14 cellular contexts compared by ENCODE assay signal in genomic region chr7:22666732-22667131, GRCh38.
DNase-seq lines count a peak whose midpoint lies in the region; ATAC-seq and TF ChIP-seq lines count a peak whose summit lies in the region.
"Had no signal": no experiment of that assay in that cellular context is flagged by ENCODE, and none has a peak within 500 bp of the region (broad histone marks: within the 10 kb centered on the region; RNA-seq: fewer than 3 reads in every experiment).

No MANE protein-coding gene starts in this region.

- H3K9me3 Mint-ChIP-seq in H9 = no peaks in the 10 kb centered on the region; a peak in 1 of 5 replicates

- H3K4me2 ChIP-seq in fibroblast of lung (ENCODE audit: extremely low read depth, insufficient read depth, low read length) = no peak overlapping the region
- H3K4me2 ChIP-seq in H9 (ENCODE audit: insufficient read depth, insufficient read length, low read length) = no peak overlapping the region

- H4K20me1 ChIP-seq in fibroblast of lung (ENCODE audit: control insufficient read depth, extremely low read depth, insufficient read depth, low read length) (no peaks in the 10 kb centered on the region), H9 (ENCODE audit: control insufficient read depth, insufficient read depth, insufficient read length) (no peaks in the 10 kb centered on the region)
- H4K20me1 ChIP-seq: BLaER1 treated with 17β-estradiol and CSF1 and Interleukin-3, amounts not matched to agents 10 nM and 100 nM had no signal

- H2BK120ac ChIP-seq in H9 (ENCODE audit: low read depth, low read length, poor library complexity, severe bottlenecking) = no peak overlapping the region

- H3K79me2 ChIP-seq in fibroblast of lung (ENCODE audit: control insufficient read depth, insufficient read depth, low read length) = no peaks in the 10 kb centered on the region
- no peaks in the 10 kb centered on the region for H3K79me2 ChIP-seq in H9 (ENCODE audit: insufficient read depth, low read length)

- H3T11ph ChIP-seq in H9 (ENCODE audit: low read length) = no peak overlapping the region

- no peak overlapping the region for H2BK5ac ChIP-seq in H9 (ENCODE audit: insufficient read length, low read length)

- CTCF ChIA-PET in A673 (lab: Charles Lee) (no interaction called here), HEK293T (lab: Yijun Ruan, JAX) (interaction anchor here (0.6 kb wide), 1 partner anchor 334 kb away, joined by 3 read pairs; no protein-coding TSS in a partner anchor)

- POLR2A ChIA-PET in A673 (lab: Charles Lee; ENCODE audit: low non-redundant PET) (no interaction called here), HEK293T (lab: Yijun Ruan, JAX) (no interaction called here)

- H3K18ac ChIP-seq in H9 (ENCODE audit: insufficient read length, low read depth, low read length) = no peak overlapping the region

- H3K27ac Mint-ChIP-seq in H9 = peak overlapping the region in 1 of 3 experiments; percentile 97; a peak in 2 of 7 replicates

- H3K79me1 ChIP-seq in H9 (ENCODE audit: insufficient read depth, low read depth, low read length, poor library complexity, severe bottlenecking) = no peaks in the 10 kb centered on the region

- H3K4me1 ChIP-seq in A673 (ENCODE audit: insufficient read depth, low read length, poor library complexity, severe bottlenecking) = no peaks in the 10 kb centered on the region
- H3K4me1 ChIP-seq in RWPE2 (ENCODE audit: insufficient read depth, poor library complexity, severe bottlenecking) = peaks cover 41% of the 10 kb centered on the region
- peaks cover 17% of the 10 kb centered on the region for H3K4me1 ChIP-seq in fibroblast of lung (ENCODE audit: control insufficient read depth, extremely low read depth, insufficient read depth, low read length)
- peaks cover 23% of the 10 kb centered on the region for H3K4me1 ChIP-seq in H9 (ENCODE audit: insufficient read depth, low read length)

- no peak overlapping the region for H3K4ac ChIP-seq in H9 (ENCODE audit: low read depth, low read length)

- H3K14ac ChIP-seq in H9 (ENCODE audit: insufficient read depth, low read length) = no peak overlapping the region

- H3K9me3 ChIP-seq in A673 (ENCODE audit: low read depth, low read length, poor library complexity, severe bottlenecking) (no peaks in the 10 kb centered on the region), RWPE2 (ENCODE audit: severe bottlenecking) (no peaks in the 10 kb centered on the region), fibroblast of lung (ENCODE audit: control insufficient read depth, insufficient read depth, low read depth, low read length) (no peaks in the 10 kb centered on the region), H9 (ENCODE audit: control insufficient read depth, low read depth, low read length) (no peaks in the 10 kb centered on the region)

- DNase-seq in A673 (ENCODE audit: low spot score) (peak; percentile 44), HCEC 1CT (peak; percentile 75), RWPE2 (ENCODE audit: low spot score) (no peak), fibroblast of lung (ENCODE audit: low read depth in 2 of 2) (peak; percentile 38 to 75), NCI-H1092 (lab: John Stamatoyannopoulos, UW) (no peak), H9 (no peak), HEK293T (ENCODE audit: extremely low spot score) (no peak)
- DNase-seq: activated CD4-positive, alpha-beta T cell treated with anti-CD3 and anti-CD28 coated beads for 48 hours; activated effector memory CD4-positive, alpha-beta T cell treated with Interleukin-2 at 50 U/mL for 16 hours; left cardiac atrium; NCI-H510A; nucleus accumbens had no signal

- peaks cover 53 to 70% of the 10 kb centered on the region in 2 experiments for H3K4me1 Mint-ChIP-seq in H9

- no peak overlapping the region for H2BK15ac ChIP-seq in H9 (ENCODE audit: low read depth, low read length)

- ATAC-seq in RWPE2 (ENCODE audit: low read depth) (peak; percentile 28; the same call in 2 of the 3 replicates), HG03460 (IDR thresholded peaks at IDR 0.05; ENCODE audit: unreplicated experiment) (no peak)
- ATAC-seq: left cardiac atrium had no signal

- H3K27me3 ChIP-seq in A673 (replicated peaks; ENCODE audit: insufficient read depth, low read depth, low read length, poor library complexity) (no peaks in the 10 kb centered on the region), RWPE2 (ENCODE audit: insufficient read depth, poor library complexity, severe bottlenecking) (no peaks in the 10 kb centered on the region), fibroblast of lung (ENCODE audit: control insufficient read depth, insufficient read depth, low read length) (no peaks in the 10 kb centered on the region), H9 (ENCODE audit: insufficient read depth, low read length) (no peaks in the 10 kb centered on the region)
- H3K27me3 ChIP-seq: BLaER1 treated with 17β-estradiol and CSF1 and Interleukin-3, amounts not matched to agents 10 nM and 100 nM had no signal

- no peak overlapping the region for H2BK20ac ChIP-seq in H9 (ENCODE audit: low read depth, low read length, poor library complexity, severe bottlenecking)

- WGBS in H9 (ENCODE audit: extremely low coverage, insufficient read length, low lambda C conversion rate) = no CpG with 5 or more reads among the region's 1 CpG

- H2AFZ ChIP-seq in fibroblast of lung (ENCODE audit: low read length) (no peak overlapping the region), H9 (ENCODE audit: low read length) (no peak overlapping the region)

- no peak overlapping the region for H3K4me3 ChIP-seq in A673 (ENCODE audit: low read depth, low read length, poor library complexity, severe bottlenecking)
- H3K4me3 ChIP-seq in RWPE2 (ENCODE audit: severe bottlenecking) = no peak overlapping the region
- H3K4me3 ChIP-seq in fibroblast of lung (replicated peaks in 1 of 4; ENCODE audit: control extremely low read depth in 1 of 4, insufficient read depth in 1 of 4, low read depth in 3 of 4, low read length in 4 of 4) = no peak overlapping the region
- H3K4me3 ChIP-seq: BLaER1 treated with 17β-estradiol and CSF1 and Interleukin-3, amounts not matched to agents 10 nM and 100 nM had no signal

- H2AK5ac ChIP-seq in H9 (ENCODE audit: insufficient read length, low read length) = no peak overlapping the region

- H3K4me3 Mint-ChIP-seq in H9 = no peak overlapping the region

- no peak overlapping the region for H3K56ac ChIP-seq in H9 (ENCODE audit: insufficient read length, low read depth, low read length)

- no peak overlapping the region for H2BK12ac ChIP-seq in H9 (ENCODE audit: insufficient read length, low read depth, low read length)

- no peak overlapping the region for H3K23ac ChIP-seq in H9 (ENCODE audit: insufficient read length, low read depth, low read length)

- H3K9ac ChIP-seq in fibroblast of lung (ENCODE audit: insufficient read depth, low read length) (no peak overlapping the region), H9 (ENCODE audit: extremely low read depth, insufficient read length, low read length) (no peak overlapping the region)
- H3K9ac ChIP-seq: BLaER1 treated with 17β-estradiol and CSF1 and Interleukin-3, amounts not matched to agents 10 nM and 100 nM had no signal

- no peak overlapping the region for H4K5ac ChIP-seq in H9 (ENCODE audit: insufficient read length, low read depth, low read length)

- BruUV-seq in A673 (replicated peaks; lab: Mats Ljungman, UMichigan) = no TSS peak

- intact Hi-C loops in A673 (cut with micrococcal nuclease; ENCODE audit: unreplicated experiment) = no loop called here

- H3K27ac ChIP-seq in A673 (ENCODE audit: low read depth, low read length, poor library complexity, severe bottlenecking) (no peak overlapping the region), RWPE2 (ENCODE audit: poor library complexity, severe bottlenecking) (peak overlapping the region; percentile 87), fibroblast of lung (ENCODE audit: insufficient read depth, low read length) (no peak overlapping the region), H9 (ENCODE audit: insufficient read length, low read depth, low read length) (no peak overlapping the region)

- no peak overlapping the region for H4K91ac ChIP-seq in H9 (ENCODE audit: insufficient read length, low read depth, low read length)

- TF ChIP-seq CTCF in A673 (conservative IDR thresholded peaks at IDR 0.05; ENCODE audit: low read depth, low read length) (no peak), RWPE2 (IDR thresholded peaks at IDR 0.05; ENCODE audit: poor library complexity, severe bottlenecking) (no peak), fibroblast of lung (conservative IDR thresholded peaks at IDR 0.05 in 1 of 2, IDR thresholded peaks at IDR 0.05 in 1 of 2; ENCODE audit: low read depth in 1 of 2, low read length in 2 of 2) (no peak), H9 (conservative IDR thresholded peaks at IDR 0.05) (no peak)

- H3K36me3 ChIP-seq in A673 (ENCODE audit: insufficient read depth, low read length, poor library complexity, severe bottlenecking) = no peaks in the 10 kb centered on the region
- no peaks in the 10 kb centered on the region for H3K36me3 ChIP-seq in RWPE2 (ENCODE audit: low read depth)
- H3K36me3 ChIP-seq in fibroblast of lung (ENCODE audit: control insufficient read depth, insufficient read depth, low read length) = no peaks in the 10 kb centered on the region
- H3K36me3 ChIP-seq: BLaER1 treated with 17β-estradiol and CSF1 and Interleukin-3, amounts not matched to agents 10 nM and 100 nM had no signal

- H3K27me3 Mint-ChIP-seq in H9 (ENCODE audit: low read depth) = no peaks in the 10 kb centered on the region

- H3K36me3 Mint-ChIP-seq in H9 (ENCODE audit: insufficient read depth in 1 of 3, low read depth in 3 of 3) = no peaks in the 10 kb centered on the region; a peak in 2 of 7 replicates

- H4K8ac ChIP-seq in H9 (replicated peaks; ENCODE audit: insufficient read length, low read depth, low read length) = no peak overlapping the region

- H3K23me2 ChIP-seq in H9 (ENCODE audit: insufficient read length, low read depth, low read length, poor library complexity, severe bottlenecking) = no peaks in the 10 kb centered on the region

TF ChIP-seq in HEK293T, 16 proteins besides CTCF, POLR2A, EP300 and RAD21:
- no peak for TF ChIP-seq HDGF (IDR thresholded peaks at IDR 0.05; ENCODE audit: borderline replicate concordance)
- no peak for TF ChIP-seq SP1 (IDR thresholded peaks at IDR 0.05)

Comparison
In these comparisons a context has a peak if more than half of its experiments do, and no peak if none do; other contexts are left out.
1. DNase-seq: peak in A673 (single experiment), HCEC 1CT (single experiment) and fibroblast of lung (2 of 2); none in RWPE2 (single experiment), NCI-H1092 (single experiment), H9 (single experiment) and HEK293T (single experiment).